In genomic region chr6:33418690-33419291, GRCh38 we compare ENCODE assay signal across 8 cellular contexts. TPM values are rescaled to one million over a fixed set of nuclear protein-coding genes. Genes with fewer than 3 reads are reported as not detected.
DNase-seq lines count a peak whose midpoint lies in the region; ATAC-seq and TF ChIP-seq lines count a peak whose summit lies in the region.

No MANE protein-coding gene starts in this region.

- peak overlapping the region; percentile 99 for H3K27ac ChIP-seq in smooth muscle cell (ENCODE audit: low read depth)

- H2AFZ ChIP-seq in smooth muscle cell (ENCODE audit: low read depth): no peak overlapping the region

- POLR2A ChIA-PET in activated CD4-positive, alpha-beta T cell treated with anti-CD3 and anti-CD28 coated beads for 36 hours (lab: Charles Lee): interaction anchor here (0.7 to 1.6 kb wide), 6 partner anchors 10 to 300 kb away, joined by 3 to 7 read pairs (median 5); partner anchors contain the start of genes B3GALT4, KIFC1, PFDN6 and WDR46

- H3K9me3 ChIP-seq in smooth muscle cell (replicated peaks; ENCODE audit: low read depth): no peaks in the 10 kb centered on the region

- peaks cover 8% of the 10 kb centered on the region for H4K20me1 ChIP-seq in smooth muscle cell (ENCODE audit: low read depth)

- no peaks in the 10 kb centered on the region for H3K36me3 ChIP-seq in smooth muscle cell (ENCODE audit: low read depth)

- peaks cover 8% of the 10 kb centered on the region for H3F3A ChIP-seq in smooth muscle cell (ENCODE audit: low read depth)

- peak overlapping the region; percentile 88 for H3K4me2 ChIP-seq in smooth muscle cell

- 13% methylated on average over 8 of the region's 8 CpGs for WGBS in smooth muscle cell (ENCODE audit: low lambda C conversion rate)

- H3K9me3 Mint-ChIP-seq in activated CD4-positive, alpha-beta T cell treated with anti-CD3 and anti-CD28 coated beads for 36 hours (ENCODE audit: low read depth): no peaks in the 10 kb centered on the region
- H3K9me3 Mint-ChIP-seq in activated T-cell treated with anti-CD3 and anti-CD28 coated beads, Interleukin-2, amount 50 U/mL, for 4 hours: no peaks in the 10 kb centered on the region
- peaks cover 22% of the 10 kb centered on the region for H3K9me3 Mint-ChIP-seq in glutamatergic neuron (ENCODE audit: unreplicated experiment)

- CTCF ChIA-PET in activated CD4-positive, alpha-beta T cell treated with anti-CD3 and anti-CD28 coated beads for 36 hours (lab: Charles Lee): interaction anchor here (0.5 to 2.0 kb wide), 6 partner anchors 10 to 144 kb away, joined by 3 to 8 read pairs (median 3); no protein-coding TSS in a partner anchor

- ATAC-seq in activated CD4-positive, alpha-beta T cell treated with anti-CD3 and anti-CD28 coated beads for 36 hours: peak; percentile 9
- no peak for ATAC-seq in activated T-cell treated with anti-CD3 and anti-CD28 coated beads, Interleukin-2, amount 50 U/mL, for 4 hours
- ATAC-seq in esophagus mucosa: no peak
- no peak for ATAC-seq in GM21576 (IDR thresholded peaks at IDR 0.05; ENCODE audit: unreplicated experiment)

- peak overlapping the region; percentile 96 for H3K9ac ChIP-seq in smooth muscle cell (ENCODE audit: low read depth)

- peaks cover 37% of the 10 kb centered on the region for H3K4me1 ChIP-seq in smooth muscle cell (ENCODE audit: low read depth)

- H3K27ac Mint-ChIP-seq in activated CD4-positive, alpha-beta T cell treated with anti-CD3 and anti-CD28 coated beads for 36 hours: peak overlapping the region; percentile 98
- peak overlapping the region; percentile 98 for H3K27ac Mint-ChIP-seq in glutamatergic neuron (ENCODE audit: unreplicated experiment)

- peaks cover 57% of the 10 kb centered on the region for H3K4me1 Mint-ChIP-seq in activated CD4-positive, alpha-beta T cell treated with anti-CD3 and anti-CD28 coated beads for 36 hours
- H3K4me1 Mint-ChIP-seq in activated T-cell treated with anti-CD3 and anti-CD28 coated beads, Interleukin-2, amount 50 U/mL, for 4 hours (ENCODE audit: low read depth): peaks cover 63% of the 10 kb centered on the region
- H3K4me1 Mint-ChIP-seq in glutamatergic neuron (ENCODE audit: low read depth, unreplicated experiment): peaks cover 52% of the 10 kb centered on the region

- intact Hi-C loops in activated CD4-positive, alpha-beta T cell treated with anti-CD3 and anti-CD28 coated beads for 36 hours (cut with DNase I, micrococcal nuclease): loop anchor here (1.0 to 10.0 kb wide), 19 partner anchors 8 to 1224 kb away; partner anchors contain the start of genes KIFC1 (in 2 of the 2), RXRB (in 2 of the 2), SLC39A7 (in 2 of the 2) and B3GALT4 (in 1 of the 2)

- peak; percentile 81 for DNase-seq in activated CD4-positive, alpha-beta T cell treated with anti-CD3 and anti-CD28 coated beads for 36 hours
- DNase-seq in activated CD4-positive, alpha-beta T cell treated with anti-CD3 and anti-CD28 coated beads for 1 hour: no peak
- DNase-seq in activated T-cell treated with anti-CD3 and anti-CD28 coated beads, Interleukin-2, amount 50 U/mL, for 4 hours: peak; percentile 41
- DNase-seq in glutamatergic neuron (no peak), smooth muscle cell (lab: John Stamatoyannopoulos, UW; ENCODE audit: unreplicated experiment) (no peak), GDM1 (lab: John Stamatoyannopoulos, UW) (no peak)

- peak overlapping the region; percentile 96 for H3K4me3 Mint-ChIP-seq in activated CD4-positive, alpha-beta T cell treated with anti-CD3 and anti-CD28 coated beads for 36 hours
- peak overlapping the region; percentile 93 for H3K4me3 Mint-ChIP-seq in activated T-cell treated with anti-CD3 and anti-CD28 coated beads, Interleukin-2, amount 50 U/mL, for 4 hours
- peak overlapping the region; percentile 97 for H3K4me3 Mint-ChIP-seq in glutamatergic neuron (ENCODE audit: unreplicated experiment)

- H3K27me3 ChIP-seq in smooth muscle cell (ENCODE audit: low read depth): no peaks in the 10 kb centered on the region

- peaks cover 47% of the 10 kb centered on the region for H3K79me2 ChIP-seq in smooth muscle cell (ENCODE audit: low read depth)

- peak overlapping the region; percentile 49 for H3K4me3 ChIP-seq in smooth muscle cell

- TF ChIP-seq CTCF in glutamatergic neuron (IDR thresholded peaks at IDR 0.05; ENCODE audit: partially characterized antibody, unreplicated experiment) (no peak), smooth muscle cell (IDR thresholded peaks at IDR 0.05; ENCODE audit: borderline replicate concordance, insufficient read depth, poor library complexity, severe bottlenecking) (no peak)

- H3K27me3 Mint-ChIP-seq in activated CD4-positive, alpha-beta T cell treated with anti-CD3 and anti-CD28 coated beads for 36 hours: no peaks in the 10 kb centered on the region
- no peaks in the 10 kb centered on the region for H3K27me3 Mint-ChIP-seq in activated T-cell treated with anti-CD3 and anti-CD28 coated beads, Interleukin-2, amount 50 U/mL, for 4 hours (ENCODE audit: low read depth)
- peaks cover 26% of the 10 kb centered on the region for H3K27me3 Mint-ChIP-seq in glutamatergic neuron (ENCODE audit: unreplicated experiment)

- H3K36me3 Mint-ChIP-seq in activated CD4-positive, alpha-beta T cell treated with anti-CD3 and anti-CD28 coated beads for 36 hours (ENCODE audit: low read depth): peaks cover 30% of the 10 kb centered on the region
- peaks cover 10% of the 10 kb centered on the region for H3K36me3 Mint-ChIP-seq in activated T-cell treated with anti-CD3 and anti-CD28 coated beads, Interleukin-2, amount 50 U/mL, for 4 hours (ENCODE audit: insufficient read depth)
- peaks cover 11% of the 10 kb centered on the region for H3K36me3 Mint-ChIP-seq in glutamatergic neuron (ENCODE audit: unreplicated experiment)

RNA-seq across cellular contexts. Expression of gene CUTA, which starts 0.9 kb away (rescaled TPM):
- total RNA-seq in activated CD4-positive, alpha-beta T cell treated with anti-CD3 and anti-CD28 coated beads for 36 hours: 100 to 1,000 TPM; 154 to 188 TPM
- 10 to 100 TPM; 76.6 to 84.5 (median 79.2) TPM for total RNA-seq in activated T-cell treated with anti-CD3 and anti-CD28 coated beads, Interleukin-2, amount 50 U/mL, for 4 hours
- total RNA-seq in glutamatergic neuron (ENCODE audit: unreplicated experiment) (384 TPM), smooth muscle cell (126 and 173 TPM in 2 replicates), esophagus mucosa (92.4 TPM)
- polyA plus RNA-seq in smooth muscle cell: 289 and 298 TPM in 2 replicates

RNA-seq across cellular contexts. Expression of gene SYNGAP1, which starts 1.1 kb away (rescaled TPM):
- total RNA-seq in activated CD4-positive, alpha-beta T cell treated with anti-CD3 and anti-CD28 coated beads for 36 hours: 10 to 100 TPM; 43.6 to 45.6 TPM
- total RNA-seq in activated T-cell treated with anti-CD3 and anti-CD28 coated beads, Interleukin-2, amount 50 U/mL, for 4 hours: 10 to 100 TPM; 18.6 to 23.4 (median 20.2) TPM
- total RNA-seq in glutamatergic neuron (ENCODE audit: unreplicated experiment) (75.1 TPM), smooth muscle cell (8.6 and 10.4 TPM in 2 replicates), esophagus mucosa (7.1 TPM)
- 1.9 and 7.9 TPM in 2 replicates for polyA plus RNA-seq in smooth muscle cell

RNA-seq across cellular contexts. Expression of gene PHF1, which starts 8.0 kb away (rescaled TPM):
- total RNA-seq in activated CD4-positive, alpha-beta T cell treated with anti-CD3 and anti-CD28 coated beads for 36 hours: 10 to 100 TPM; 24.9 to 28.2 TPM
- total RNA-seq in activated T-cell treated with anti-CD3 and anti-CD28 coated beads, Interleukin-2, amount 50 U/mL, for 4 hours: 10 to 100 TPM; 24.4 to 29.4 (median 26.8) TPM
- total RNA-seq in glutamatergic neuron (ENCODE audit: unreplicated experiment): 73.5 TPM
- 30.0 and 39.3 TPM in 2 replicates for total RNA-seq in smooth muscle cell
- polyA plus RNA-seq in smooth muscle cell: 36.9 and 52.2 TPM in 2 replicates
- total RNA-seq in esophagus mucosa: 13.4 TPM

RNA-seq across cellular contexts. Expression of gene KIFC1, which starts 27.2 kb away (rescaled TPM):
- total RNA-seq in activated CD4-positive, alpha-beta T cell treated with anti-CD3 and anti-CD28 coated beads for 36 hours: 10 to 100 TPM; 86.0 to 89.3 TPM
- 1 to 10 TPM; 7.3 to 8.3 (median 7.4) TPM for total RNA-seq in activated T-cell treated with anti-CD3 and anti-CD28 coated beads, Interleukin-2, amount 50 U/mL, for 4 hours
- total RNA-seq in glutamatergic neuron (ENCODE audit: unreplicated experiment) (14.8 TPM), smooth muscle cell (12.0 and 21.5 TPM in 2 replicates), esophagus mucosa (19.0 TPM)
- polyA plus RNA-seq in smooth muscle cell: 2.9 and 8.8 TPM in 2 replicates

RNA-seq across cellular contexts. Expression of gene ZBTB9, which starts 35.6 kb away (rescaled TPM):
- total RNA-seq in activated CD4-positive, alpha-beta T cell treated with anti-CD3 and anti-CD28 coated beads for 36 hours: 1 to 10 TPM; 9.3 to 9.5 TPM
- total RNA-seq in activated T-cell treated with anti-CD3 and anti-CD28 coated beads, Interleukin-2, amount 50 U/mL, for 4 hours: 10 to 100 TPM; 22.9 to 23.4 (median 22.9) TPM
- 9.6 TPM for total RNA-seq in glutamatergic neuron (ENCODE audit: unreplicated experiment)
- 7.5 and 11.6 TPM in 2 replicates for total RNA-seq in smooth muscle cell
- 6.2 and 10.9 TPM in 2 replicates for polyA plus RNA-seq in smooth muscle cell
- total RNA-seq in esophagus mucosa: 5.5 TPM

Comparison
In these comparisons a context has a peak if more than half of its experiments do, and no peak if none do; other contexts are left out.
1. DNase-seq: peak in activated CD4-positive, alpha-beta T cell treated with anti-CD3 and anti-CD28 coated beads for 36 hours (single experiment) and activated T-cell treated with anti-CD3 and anti-CD28 coated beads, Interleukin-2, amount 50 U/mL, for 4 hours (single experiment); none in activated CD4-positive, alpha-beta T cell treated with anti-CD3 and anti-CD28 coated beads for 1 hour (single experiment), glutamatergic neuron (single experiment), smooth muscle cell (single experiment) and GDM1 (single experiment).
2. Peak in every context shown above with its lines, with median percentiles within 50 percentile points of each other: H3K4me3 Mint-ChIP-seq.